1 cellular context compared by ENCODE assay signal in the genomic region with DNA sequence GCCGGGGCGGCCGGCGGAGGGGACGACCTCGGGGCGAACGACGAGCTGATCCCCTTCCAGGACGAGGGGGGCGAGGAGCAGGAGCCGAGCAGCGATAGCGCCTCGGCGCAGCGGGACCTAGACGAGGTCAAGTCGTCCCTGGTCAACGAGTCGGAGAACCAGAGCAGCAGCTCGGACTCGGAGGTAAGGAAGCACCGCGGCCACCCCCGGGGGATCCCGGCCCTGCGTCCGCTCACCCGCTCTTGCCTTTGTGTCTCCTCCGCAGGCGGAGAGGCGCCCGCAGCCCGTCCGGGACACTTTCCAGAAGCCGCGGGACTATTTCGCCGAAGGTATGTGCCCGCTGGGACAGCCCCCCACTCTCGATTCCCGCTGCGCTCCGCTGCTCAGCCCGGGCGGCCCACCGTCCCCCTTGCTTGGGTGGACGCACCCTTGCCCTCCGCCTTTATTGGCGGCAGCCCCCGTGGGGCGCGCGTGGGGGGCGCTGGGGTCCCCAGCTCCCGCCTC.
TF ChIP-seq lines count a peak whose summit lies in the region.

No MANE protein-coding gene starts in this region.

TF ChIP-seq in HEK293, 187 proteins besides CTCF, POLR2A, EP300 and RAD21 (continued from another document):
- TF ChIP-seq, protein P1, sequence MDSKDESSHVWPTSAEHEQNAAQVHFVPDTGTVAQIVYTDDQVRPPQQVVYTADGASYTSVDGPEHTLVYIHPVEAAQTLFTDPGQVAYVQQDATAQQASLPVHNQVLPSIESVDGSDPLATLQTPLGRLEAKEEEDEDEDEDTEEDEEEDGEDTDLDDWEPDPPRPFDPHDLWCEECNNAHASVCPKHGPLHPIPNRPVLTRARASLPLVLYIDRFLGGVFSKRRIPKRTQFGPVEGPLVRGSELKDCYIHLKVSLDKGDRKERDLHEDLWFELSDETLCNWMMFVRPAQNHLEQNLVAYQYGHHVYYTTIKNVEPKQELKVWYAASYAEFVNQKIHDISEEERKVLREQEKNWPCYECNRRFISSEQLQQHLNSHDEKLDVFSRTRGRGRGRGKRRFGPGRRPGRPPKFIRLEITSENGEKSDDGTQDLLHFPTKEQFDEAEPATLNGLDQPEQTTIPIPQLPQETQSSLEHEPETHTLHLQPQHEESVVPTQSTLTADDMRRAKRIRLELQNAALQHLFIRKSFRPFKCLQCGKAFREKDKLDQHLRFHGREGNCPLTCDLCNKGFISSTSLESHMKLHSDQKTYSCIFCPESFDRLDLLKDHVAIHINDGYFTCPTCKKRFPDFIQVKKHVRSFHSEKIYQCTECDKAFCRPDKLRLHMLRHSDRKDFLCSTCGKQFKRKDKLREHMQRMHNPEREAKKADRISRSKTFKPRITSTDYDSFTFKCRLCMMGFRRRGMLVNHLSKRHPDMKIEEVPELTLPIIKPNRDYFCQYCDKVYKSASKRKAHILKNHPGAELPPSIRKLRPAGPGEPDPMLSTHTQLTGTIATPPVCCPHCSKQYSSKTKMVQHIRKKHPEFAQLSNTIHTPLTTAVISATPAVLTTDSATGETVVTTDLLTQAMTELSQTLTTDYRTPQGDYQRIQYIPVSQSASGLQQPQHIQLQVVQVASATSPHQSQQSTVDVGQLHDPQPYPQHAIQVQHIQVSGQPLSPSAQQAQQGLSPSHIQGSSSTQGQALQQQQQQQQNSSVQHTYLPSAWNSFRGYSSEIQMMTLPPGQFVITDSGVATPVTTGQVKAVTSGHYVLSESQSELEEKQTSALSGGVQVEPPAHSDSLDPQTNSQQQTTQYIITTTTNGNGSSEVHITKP (tag by site-specific recombination; IDR thresholded peaks at IDR 0.05), result peak; percentile 24
- TF ChIP-seq ZNF248 (tag by site-specific recombination; IDR thresholded peaks at IDR 0.05) (no peak), PRDM1 (tag by site-specific recombination; IDR thresholded peaks at IDR 0.05) (no peak), ZXDB (tag by site-specific recombination; IDR thresholded peaks at IDR 0.05) (no peak), ZNF610 (tag by site-specific recombination; IDR thresholded peaks at IDR 0.05; ENCODE audit: borderline replicate concordance) (no peak)
- TF ChIP-seq, protein P2, sequence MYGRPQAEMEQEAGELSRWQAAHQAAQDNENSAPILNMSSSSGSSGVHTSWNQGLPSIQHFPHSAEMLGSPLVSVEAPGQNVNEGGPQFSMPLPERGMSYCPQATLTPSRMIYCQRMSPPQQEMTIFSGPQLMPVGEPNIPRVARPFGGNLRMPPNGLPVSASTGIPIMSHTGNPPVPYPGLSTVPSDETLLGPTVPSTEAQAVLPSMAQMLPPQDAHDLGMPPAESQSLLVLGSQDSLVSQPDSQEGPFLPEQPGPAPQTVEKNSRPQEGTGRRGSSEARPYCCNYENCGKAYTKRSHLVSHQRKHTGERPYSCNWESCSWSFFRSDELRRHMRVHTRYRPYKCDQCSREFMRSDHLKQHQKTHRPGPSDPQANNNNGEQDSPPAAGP (tag by site-specific recombination; IDR thresholded peaks at IDR 0.05), result no peak
